In genomic region chr20:40397483-40397882, GRCh38 we compare ENCODE assay signal across 18 cellular contexts.
DNase-seq lines count a peak whose midpoint lies in the region; ATAC-seq and TF ChIP-seq lines count a peak whose summit lies in the region.
"Had no signal": no experiment of that assay in that cellular context is flagged by ENCODE, and none has a peak within 500 bp of the region (broad histone marks: within the 10 kb centered on the region; RNA-seq: fewer than 3 reads in every experiment).

No MANE protein-coding gene starts in this region.

- H3K9me3 Mint-ChIP-seq in GM23338 (peaks cover 6% of the 10 kb centered on the region; the same call in 1 of the 3 replicates), nephron progenitor cell (peaks cover 11% of the 10 kb centered on the region)
- H3K9me3 Mint-ChIP-seq in dendritic cell treated with granulocyte-macrophage colony-stimulating factor and Interleukin-4, amounts not matched to agents 40 ng/mL and 50 ng/mL, for 4 days: peaks cover 19% of the 10 kb centered on the region

- TF ChIP-seq POLR2A in heart left ventricle (IDR thresholded peaks at IDR 0.05): no peak

- no peaks in the 10 kb centered on the region for H3K36me3 ChIP-seq in GM23338 (ENCODE audit: insufficient read depth)
- no peaks in the 10 kb centered on the region for H3K36me3 ChIP-seq in heart left ventricle

- H2AFZ ChIP-seq in GM23338: peak overlapping the region; percentile 76; the same call in 1 of the 2 replicates
- H2AFZ ChIP-seq: GM23248 had no signal

- no peaks in the 10 kb centered on the region for H3K79me2 ChIP-seq in GM23338 (replicated peaks; ENCODE audit: insufficient read depth)

- intact Hi-C loops in dendritic cell treated with granulocyte-macrophage colony-stimulating factor and Interleukin-4, amounts not matched to agents 40 ng/mL and 50 ng/mL, for 4 days (cut with micrococcal nuclease): no loop called here
- intact Hi-C loops in heart left ventricle (cut with DNase I): no loop called here

- no peaks in the 10 kb centered on the region for H3K4me1 ChIP-seq in GM23338 (ENCODE audit: insufficient read depth)
- no peaks in the 10 kb centered on the region for H3K4me1 ChIP-seq in heart left ventricle

- H3K27me3 Mint-ChIP-seq in GM23338 (ENCODE audit: insufficient read depth, low read depth, poor library complexity) (no peaks in the 10 kb centered on the region), nephron progenitor cell (ENCODE audit: low read depth, poor library complexity) (peaks cover 18% of the 10 kb centered on the region)
- peaks cover 12% of the 10 kb centered on the region for H3K27me3 Mint-ChIP-seq in dendritic cell treated with granulocyte-macrophage colony-stimulating factor and Interleukin-4, amounts not matched to agents 40 ng/mL and 50 ng/mL, for 4 days
- H3K27me3 Mint-ChIP-seq: CD4-positive, CD25-positive, alpha-beta regulatory T cell had no signal

- H3K4me3 ChIP-seq in GM23338: no peak overlapping the region
- H3K4me3 ChIP-seq in heart left ventricle: no peak overlapping the region
- H3K4me3 ChIP-seq: GM12878, GM23248 had no signal

- peaks cover 8% of the 10 kb centered on the region for H3K9me2 ChIP-seq in GM23338 (ENCODE audit: insufficient read depth)

- DNase-seq in GM23338 (ENCODE audit: low spot score) (no peak), OCI-M1 (lab: John Stamatoyannopoulos, UW) (peak; percentile 47), nephron progenitor cell (no peak), SW 1271 (lab: John Stamatoyannopoulos, UW) (no peak), COLO829 (ENCODE audit: low spot score) (no peak), heart left ventricle (no peak), NCI-H345 treated with DMSO at 0.1 percent for 48 hours (lab: John Stamatoyannopoulos, UW; ENCODE audit: unreplicated experiment) (no peak)
- DNase-seq: C1 segment of cervical spinal cord; CD4-positive, CD25-positive, alpha-beta regulatory T cell; CD8-positive, alpha-beta T cell; DMS 273 treated with DMSO at 0.1 percent for 48 hours; DMS79; EL; GDM1; GM23248; HCEC 1CT had no signal

- peaks cover 0 to 4% (median 0%) of the 10 kb centered on the region in 12 donors for H3K9me3 ChIP-seq in heart left ventricle

- H3K36me3 Mint-ChIP-seq in GM23338 (ENCODE audit: low read depth): peaks cover 2% of the 10 kb centered on the region; the same call in 1 of the 3 replicates
- no peaks in the 10 kb centered on the region for H3K36me3 Mint-ChIP-seq in dendritic cell treated with granulocyte-macrophage colony-stimulating factor and Interleukin-4, amounts not matched to agents 40 ng/mL and 50 ng/mL, for 4 days (ENCODE audit: low read depth)
- no peaks in the 10 kb centered on the region for H3K36me3 Mint-ChIP-seq in nephron progenitor cell (ENCODE audit: low read depth)
- H3K36me3 Mint-ChIP-seq: CD4-positive, CD25-positive, alpha-beta regulatory T cell; CD8-positive, alpha-beta T cell had no signal

- H3K4me2 ChIP-seq in GM23338: no peak overlapping the region

- peaks cover 3% of the 10 kb centered on the region; the same call in 1 of the 3 replicates for H3K4me1 Mint-ChIP-seq in GM23338
- peaks cover 6% of the 10 kb centered on the region for H3K4me1 Mint-ChIP-seq in dendritic cell treated with granulocyte-macrophage colony-stimulating factor and Interleukin-4, amounts not matched to agents 40 ng/mL and 50 ng/mL, for 4 days (ENCODE audit: low read depth)
- peaks cover 10% of the 10 kb centered on the region for H3K4me1 Mint-ChIP-seq in nephron progenitor cell
- H3K4me1 Mint-ChIP-seq: CD4-positive, CD25-positive, alpha-beta regulatory T cell had no signal

- H4K20me1 ChIP-seq in GM23338 (replicated peaks; ENCODE audit: insufficient read depth): no peaks in the 10 kb centered on the region

- H3K27ac ChIP-seq in GM23338 (ENCODE audit: low read depth) (no peak overlapping the region), heart left ventricle (no peak overlapping the region)
- H3K27ac ChIP-seq: GM23248 had no signal

- H3K27me3 ChIP-seq in GM23338 (ENCODE audit: insufficient read depth) (no peaks in the 10 kb centered on the region), heart left ventricle (peaks cover 0 to 4% (median 0%) of the 10 kb centered on the region in 9 donors)

- no peak overlapping the region for H3K4me3 Mint-ChIP-seq in GM23338
- H3K4me3 Mint-ChIP-seq in dendritic cell treated with granulocyte-macrophage colony-stimulating factor and Interleukin-4, amounts not matched to agents 40 ng/mL and 50 ng/mL, for 4 days: no peak overlapping the region
- H3K4me3 Mint-ChIP-seq in nephron progenitor cell: no peak overlapping the region
- H3K4me3 Mint-ChIP-seq: CD4-positive, CD25-positive, alpha-beta regulatory T cell; CD8-positive, alpha-beta T cell had no signal

- TF ChIP-seq CTCF in GM23338 (conservative IDR thresholded peaks at IDR 0.05; ENCODE audit: low read depth in 2 of 2): no peak
- TF ChIP-seq CTCF in nephron progenitor cell (IDR thresholded peaks at IDR 0.05): no peak
- TF ChIP-seq CTCF in heart left ventricle (IDR thresholded peaks at IDR 0.05): no peak

- no peak for ATAC-seq in GM23338
- ATAC-seq in heart left ventricle: no peak
- ATAC-seq: CD8-positive, alpha-beta T cell; GM12878 had no signal

- no peak overlapping the region for H3K27ac Mint-ChIP-seq in GM23338
- H3K27ac Mint-ChIP-seq in dendritic cell treated with granulocyte-macrophage colony-stimulating factor and Interleukin-4, amounts not matched to agents 40 ng/mL and 50 ng/mL, for 4 days: peak overlapping the region; percentile 42
- peak overlapping the region; percentile 7 for H3K27ac Mint-ChIP-seq in nephron progenitor cell
- H3K27ac Mint-ChIP-seq: CD4-positive, CD25-positive, alpha-beta regulatory T cell; CD8-positive, alpha-beta T cell had no signal

- H3F3A ChIP-seq in GM23338 (replicated peaks; ENCODE audit: low read depth): no peaks in the 10 kb centered on the region

TF ChIP-seq in GM23338, 12 proteins besides CTCF, POLR2A, EP300 and RAD21:
- TF ChIP-seq STAT1 (IDR thresholded peaks at IDR 0.05; ENCODE audit: unreplicated experiment): no peak
